ENCODE assay signal across 28 cellular contexts in genomic region chr11:110422306-110422924, GRCh38.
"Had no signal": no experiment of that assay in that cellular context is flagged by ENCODE, and none has a peak within 500 bp of the region (broad histone marks: within the 10 kb centered on the region; RNA-seq: fewer than 3 reads in every experiment).

No MANE protein-coding gene starts in this region.

- H3K27ac ChIP-seq: body of pancreas, colonic mucosa, foreskin keratinocyte, gastrocnemius medialis, WERI-Rb-1 had no signal

- H3K4me1 ChIP-seq: body of pancreas, colonic mucosa, foreskin keratinocyte, gastrocnemius medialis had no signal

- DNase-seq: activated B cell treated with CpG ODN at 0.5 μM for 24 hours; activated CD4-positive, alpha-beta T cell treated with anti-CD3 and anti-CD28 coated beads for 48 hours; activated CD4-positive, alpha-beta T cell treated with anti-CD3 and anti-CD28 coated beads, Interleukin-2, amount 50 U/mL, for 1 hour; activated CD4-positive, alpha-beta T cell treated with anti-CD3 and anti-CD28 coated beads, Interleukin-2, amount 50 U/mL, for 48 hours; activated CD8-positive, alpha-beta memory T cell treated with anti-CD3 and anti-CD28 coated beads for 24 hours; activated CD8-positive, alpha-beta T cell treated with anti-CD3 and anti-CD28 coated beads for 36 hours; activated effector memory CD4-positive, alpha-beta T cell treated with anti-CD3 and anti-CD28 coated beads, Interleukin-2, amount 50 U/mL, for 16 hours; activated naive CD4-positive, alpha-beta T cell treated with anti-CD3 and anti-CD28 coated beads for 36 hours; activated naive CD8-positive, alpha-beta T cell treated with anti-CD3 and anti-CD28 coated beads for 36 hours; activated naive CD8-positive, alpha-beta T cell treated with anti-CD3 and anti-CD28 coated beads, Interleukin-2, amount 50 U/mL, for 24 hours; activated T-cell treated with anti-CD3 and anti-CD28 coated beads, Interleukin-2, amount 50 U/mL, for 48 hours; adrenal gland; amygdala; aorta; body of pancreas; central memory CD4-positive, alpha-beta T cell; cerebellar nuclear complex; colonic mucosa; effector memory CD4-positive, alpha-beta T cell; endodermal cell; foreskin keratinocyte; gastrocnemius medialis; T-helper 1 cell; T-helper 17 cell; T1000; WERI-Rb-1 had no signal

- H3K27me3 ChIP-seq: adrenal gland, body of pancreas, colonic mucosa, foreskin keratinocyte, gastrocnemius medialis had no signal

- H3K9me3 ChIP-seq: adrenal gland, body of pancreas, colonic mucosa, gastrocnemius medialis had no signal

- H3K36me3 ChIP-seq: adrenal gland, colonic mucosa, gastrocnemius medialis, WERI-Rb-1 had no signal

- ATAC-seq: activated CD4-positive, CD25-positive, alpha-beta regulatory T cell treated with anti-CD3 and anti-CD28 coated beads, Interleukin-2, amount 50 U/mL, for 24 hours; activated CD8-positive, alpha-beta T cell treated with anti-CD3 and anti-CD28 coated beads for 36 hours; activated naive CD8-positive, alpha-beta T cell treated with anti-CD3 and anti-CD28 coated beads, Interleukin-2, amount 50 U/mL, for 24 hours; body of pancreas; esophagus mucosa; foreskin keratinocyte; gastrocnemius medialis; T-helper 17 cell had no signal

- H3K4me3 ChIP-seq: adrenal gland, body of pancreas, colonic mucosa, gastrocnemius medialis had no signal
